9 cellular contexts compared by ENCODE assay signal in genomic region chr10:125536236-125536635, GRCh38.
"Had no signal": no experiment of that assay in that cellular context is flagged by ENCODE, and none has a peak within 500 bp of the region (broad histone marks: within the 10 kb centered on the region; RNA-seq: fewer than 3 reads in every experiment).

No MANE protein-coding gene starts in this region.

- H3K4me1 Mint-ChIP-seq: IgD-negative memory B cell had no signal

- H3K4me2 ChIP-seq: KMS-11 had no signal

- H3K4me3 ChIP-seq: K562 had no signal

- H3K27ac Mint-ChIP-seq: IgD-negative memory B cell had no signal

- ATAC-seq: HepG2, K562 had no signal

- H3K36me3 Mint-ChIP-seq: IgD-negative memory B cell had no signal

- FAIRE-seq: HepG2, HTR-8/SVneo, K562 had no signal

- H3K27ac ChIP-seq: HL-60, KMS-11 had no signal

- H3K4me3 Mint-ChIP-seq: IgD-negative memory B cell had no signal

- DNase-seq: IMR-90, KBM-7, KG1 had no signal
